In genomic region chr2:152175368-152176112, GRCh38 we compare ENCODE assay signal across 1 cellular context.
A peak's percentile ranks its signal among the peaks of the same experiment; 100 is the strongest.
TF ChIP-seq lines count a peak whose summit lies in the region.

Gene STAM2 (minus strand): TSS chr2:152175763. CDS start chr2:152175642, 121 bp downstream.

TF ChIP-seq in K562, 482 proteins besides CTCF, POLR2A, EP300 and RAD21 (continued from another document and continues in another):
- 0 out of 4 replicates have a peak, but pooled peaks of 1 of the 2 experiments have one; percentile 41 for TF ChIP-seq ZMIZ1 (IDR thresholded peaks at IDR 0.05; ENCODE audit: low read depth in 2 of 2, low read length in 2 of 2)
- peak; percentile 37; the same call in 1 of the 2 replicates for TF ChIP-seq SMARCA4 (IDR thresholded peaks at IDR 0.05)
- TF ChIP-seq EP400 (IDR thresholded peaks at IDR 0.05), result peak; percentile 98
- TF ChIP-seq, protein P1, sequence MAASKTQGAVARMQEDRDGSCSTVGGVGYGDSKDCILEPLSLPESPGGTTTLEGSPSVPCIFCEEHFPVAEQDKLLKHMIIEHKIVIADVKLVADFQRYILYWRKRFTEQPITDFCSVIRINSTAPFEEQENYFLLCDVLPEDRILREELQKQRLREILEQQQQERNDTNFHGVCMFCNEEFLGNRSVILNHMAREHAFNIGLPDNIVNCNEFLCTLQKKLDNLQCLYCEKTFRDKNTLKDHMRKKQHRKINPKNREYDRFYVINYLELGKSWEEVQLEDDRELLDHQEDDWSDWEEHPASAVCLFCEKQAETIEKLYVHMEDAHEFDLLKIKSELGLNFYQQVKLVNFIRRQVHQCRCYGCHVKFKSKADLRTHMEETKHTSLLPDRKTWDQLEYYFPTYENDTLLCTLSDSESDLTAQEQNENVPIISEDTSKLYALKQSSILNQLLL (CRISPR knock-in tag; IDR thresholded peaks at IDR 0.05; ENCODE audit: borderline replicate concordance), result no peak
- peak; percentile 78 for TF ChIP-seq DEAF1 (CRISPR knock-in tag; IDR thresholded peaks at IDR 0.05)
- TF ChIP-seq CCNT2 (IDR thresholded peaks at IDR 0.05; ENCODE audit: borderline replicate concordance, extremely low read depth, insufficient read length, low read depth, low read length), result peak; percentile 55
- TF ChIP-seq E2F8 (IDR thresholded peaks at IDR 0.05; ENCODE audit: low read depth, partially characterized antibody), result peak; percentile 91
- TF ChIP-seq TARDBP (IDR thresholded peaks at IDR 0.05), result no peak
- no peak for TF ChIP-seq ZNF140 (CRISPR knock-in tag; IDR thresholded peaks at IDR 0.05)
- TF ChIP-seq TRIM24 (IDR thresholded peaks at IDR 0.05), result peak; percentile 41 to 59; a peak in 3 of 4 replicates
- TF ChIP-seq NCOA4 (IDR thresholded peaks at IDR 0.05; ENCODE audit: partially characterized antibody), result no peak
- TF ChIP-seq MED1 (CRISPR knock-in tag; IDR thresholded peaks at IDR 0.05; ENCODE audit: borderline replicate concordance), result no peak
- TF ChIP-seq PCBP1 (IDR thresholded peaks at IDR 0.05; ENCODE audit: low read depth, low read length, poor library complexity, severe bottlenecking), result peak; percentile 96
- TF ChIP-seq LARP7 (IDR thresholded peaks at IDR 0.05), result no peak
- TF ChIP-seq HNRNPK (IDR thresholded peaks at IDR 0.05; ENCODE audit: low read depth, low read length, poor library complexity, severe bottlenecking), result no peak
- peak; percentile 77 for TF ChIP-seq THRB (CRISPR knock-in tag; conservative IDR thresholded peaks at IDR 0.05)
- TF ChIP-seq CEBPG (CRISPR knock-in tag; IDR thresholded peaks at IDR 0.05), result no peak
- TF ChIP-seq CEBPG (tag; conservative IDR thresholded peaks at IDR 0.05 in 1 of 2, IDR thresholded peaks at IDR 0.05 in 1 of 2), result no peak
- TF ChIP-seq ZFP36 (IDR thresholded peaks at IDR 0.05; ENCODE audit: low read depth, low read length, partially characterized antibody), result no peak
- TF ChIP-seq HBP1 (CRISPR knock-in tag; IDR thresholded peaks at IDR 0.05), result peak; percentile 85; the same call in 1 of the 2 replicates
- TF ChIP-seq RBBP5 (IDR thresholded peaks at IDR 0.05; ENCODE audit: borderline replicate concordance, insufficient read depth, low read length, poor library complexity, severe bottlenecking), result peak; percentile 98
- no peak for TF ChIP-seq THRA (IDR thresholded peaks at IDR 0.05)
- TF ChIP-seq ZBTB11 (CRISPR knock-in tag; IDR thresholded peaks at IDR 0.05), result peak in 1 of 3 experiments; percentile 92; a peak in 4 of 6 replicates
- no peak for TF ChIP-seq ZNF655 (CRISPR knock-in tag; IDR thresholded peaks at IDR 0.05)
- peak; percentile 92; the same call in 1 of the 2 replicates for TF ChIP-seq HMGXB4 (CRISPR knock-in tag; IDR thresholded peaks at IDR 0.05)
- TF ChIP-seq ILF3 (IDR thresholded peaks at IDR 0.05; ENCODE audit: borderline replicate concordance), result no peak
- peak; percentile 92 for TF ChIP-seq TAF9B (IDR thresholded peaks at IDR 0.05; ENCODE audit: partially characterized antibody)
- no peak for TF ChIP-seq ZNF507 (tag; conservative IDR thresholded peaks at IDR 0.05)
- TF ChIP-seq, protein P2, sequence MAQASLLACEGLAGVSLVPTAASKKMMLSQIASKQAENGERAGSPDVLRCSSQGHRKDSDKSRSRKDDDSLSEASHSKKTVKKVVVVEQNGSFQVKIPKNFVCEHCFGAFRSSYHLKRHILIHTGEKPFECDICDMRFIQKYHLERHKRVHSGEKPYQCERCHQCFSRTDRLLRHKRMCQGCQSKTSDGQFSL (CRISPR knock-in tag; IDR thresholded peaks at IDR 0.05), result no peak
- TF ChIP-seq, protein P2 (tag; IDR thresholded peaks at IDR 0.05), result no peak
